12 cellular contexts compared by ENCODE assay signal in the genomic region with DNA sequence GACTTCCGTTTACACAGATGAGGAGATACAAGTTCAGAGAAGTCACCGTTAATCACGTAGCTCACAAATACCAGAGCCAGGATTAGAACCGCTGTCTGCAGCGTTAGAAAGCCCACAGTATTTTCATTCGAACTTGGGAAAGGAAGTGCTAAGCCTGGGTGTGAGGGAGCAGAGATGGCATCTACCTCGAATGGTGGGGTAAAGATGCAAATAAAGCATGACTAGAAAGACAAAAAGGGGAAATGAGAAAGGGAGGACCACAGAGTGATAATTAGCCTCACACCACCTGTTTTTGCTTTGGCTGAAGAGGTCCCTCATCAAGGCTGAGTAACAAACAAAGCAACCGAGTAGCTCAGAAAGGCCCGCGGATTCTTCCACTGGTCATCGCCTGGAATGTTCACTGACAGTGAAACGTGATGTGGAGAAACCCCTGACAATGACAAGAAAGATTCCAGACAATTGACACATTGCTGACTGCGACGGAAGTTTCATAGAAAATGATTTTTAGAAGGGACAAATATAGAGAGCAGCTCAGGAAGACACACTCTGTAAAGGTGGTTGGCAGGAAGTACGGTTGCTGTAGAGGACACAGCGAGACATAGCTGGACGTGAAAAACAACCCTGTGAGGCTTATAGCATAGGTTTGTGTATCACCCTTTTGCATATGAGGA. TPM values are rescaled to one million over a fixed set of nuclear protein-coding genes. Genes with fewer than 3 reads are reported as not detected.
A peak's percentile ranks its signal among the peaks of the same experiment; 100 is the strongest.
DNase-seq lines count a peak whose midpoint lies in the region; ATAC-seq and TF ChIP-seq lines count a peak whose summit lies in the region.
"Had no signal": no experiment of that assay in that cellular context is flagged by ENCODE, and none has a peak within 500 bp of the region (broad histone marks: within the 10 kb centered on the region; RNA-seq: fewer than 3 reads in every experiment).

No MANE protein-coding gene starts in this region.

- H3K36me3 Mint-ChIP-seq in activated CD4-positive, alpha-beta T cell treated with anti-CD3 and anti-CD28 coated beads, Interleukin-2, amount 10 ng/mL, durations not matched to agents 7 days and 5 days (ENCODE audit: low read depth): no peaks in the 10 kb centered on the region

- peaks cover 52% of the 10 kb centered on the region for H3K4me1 ChIP-seq in SJSA1 (replicated peaks)

- ATAC-seq in GM19452 (IDR thresholded peaks at IDR 0.05; ENCODE audit: unreplicated experiment) (peak; percentile 78), HG03103 (IDR thresholded peaks at IDR 0.05; ENCODE audit: low read depth, unreplicated experiment) (peak; percentile 83)

- peak overlapping the region; percentile 50 for H3K27ac ChIP-seq in SJSA1
- H3K27ac ChIP-seq: BLaER1 treated with 17β-estradiol and CSF1 and Interleukin-3, amounts not matched to agents 10 nM and 100 nM; left ventricle myocardium inferior had no signal

- H3K9me3 Mint-ChIP-seq in activated CD4-positive, alpha-beta T cell treated with anti-CD3 and anti-CD28 coated beads, Interleukin-2, amount 10 ng/mL, durations not matched to agents 7 days and 5 days: no peaks in the 10 kb centered on the region

- no peaks in the 10 kb centered on the region for H3K4me1 Mint-ChIP-seq in activated CD4-positive, alpha-beta T cell treated with anti-CD3 and anti-CD28 coated beads, Interleukin-2, amount 10 ng/mL, durations not matched to agents 7 days and 5 days

- H3K4me3 ChIP-seq in SJSA1: no peak overlapping the region
- H3K4me3 ChIP-seq: BLaER1 treated with 17β-estradiol and CSF1 and Interleukin-3, amounts not matched to agents 10 nM and 100 nM; left ventricle myocardium inferior had no signal

- H3K9me3 ChIP-seq in SJSA1 (replicated peaks): no peaks in the 10 kb centered on the region
- H3K9me3 ChIP-seq: BLaER1 treated with 17β-estradiol and CSF1 and Interleukin-3, amounts not matched to agents 10 nM and 100 nM; left ventricle myocardium inferior had no signal

- POLR2A ChIA-PET in GM10248 (lab: Yijun Ruan, JAX): interaction anchor here (1.2 kb wide), 1 partner anchor 12 kb away, joined by 3 read pairs; no protein-coding TSS in a partner anchor
- POLR2A ChIA-PET in activated CD4-positive, alpha-beta T cell treated with anti-CD3 and anti-CD28 coated beads, Interleukin-2, amount 10 ng/mL, durations not matched to agents 7 days and 5 days (lab: Charles Lee): no interaction called here

- H3K27me3 Mint-ChIP-seq in activated CD4-positive, alpha-beta T cell treated with anti-CD3 and anti-CD28 coated beads, Interleukin-2, amount 10 ng/mL, durations not matched to agents 7 days and 5 days: peaks cover 10% of the 10 kb centered on the region

- CTCF ChIA-PET in GM10248 (lab: Yijun Ruan, JAX): interaction anchor here (0.8 to 2.2 kb wide), 7 partner anchors 9 to 62 kb away, joined by 3 to 9 read pairs (median 4); partner anchors contain the start of gene SSPN
- CTCF ChIA-PET in activated CD4-positive, alpha-beta T cell treated with anti-CD3 and anti-CD28 coated beads, Interleukin-2, amount 10 ng/mL, durations not matched to agents 7 days and 5 days (lab: Charles Lee): no interaction called here

- no peak overlapping the region for H3K4me3 Mint-ChIP-seq in activated CD4-positive, alpha-beta T cell treated with anti-CD3 and anti-CD28 coated beads, Interleukin-2, amount 10 ng/mL, durations not matched to agents 7 days and 5 days

- DNase-seq in GM10248 (ENCODE audit: extremely low spot score) (peak; percentile 68), SJSA1 (ENCODE audit: low read depth in 1 of 2, low spot score in 2 of 2) (peak; percentile 48 to 57), NCI-H1417 (lab: John Stamatoyannopoulos, UW) (no peak), NCI-H2196 treated with DMSO at 0.1 percent for 48 hours (lab: John Stamatoyannopoulos, UW; ENCODE audit: unreplicated experiment) (no peak), foreskin melanocyte (no peak)
- DNase-seq in activated CD4-positive, alpha-beta T cell treated with anti-CD3 and anti-CD28 coated beads, Interleukin-2, amount 10 ng/mL, durations not matched to agents 7 days and 5 days: no peak
- DNase-seq: activated CD4-positive, alpha-beta T cell treated with anti-CD3 and anti-CD28 coated beads for 1 hour; Kasumi-1; left ventricle myocardium inferior had no signal

- H3K27me3 ChIP-seq in SJSA1 (replicated peaks): no peaks in the 10 kb centered on the region
- H3K27me3 ChIP-seq: BLaER1 treated with 17β-estradiol and CSF1 and Interleukin-3, amounts not matched to agents 10 nM and 100 nM had no signal

- TF ChIP-seq CTCF in GM10248 (IDR thresholded peaks at IDR 0.05; ENCODE audit: control extremely low read depth, extremely low read depth, low read depth, missing control alignments): no peak

- H3K27ac Mint-ChIP-seq in activated CD4-positive, alpha-beta T cell treated with anti-CD3 and anti-CD28 coated beads, Interleukin-2, amount 10 ng/mL, durations not matched to agents 7 days and 5 days: no peak overlapping the region

- H3K36me3 ChIP-seq in SJSA1: no peaks in the 10 kb centered on the region
- H3K36me3 ChIP-seq: BLaER1 treated with 17β-estradiol and CSF1 and Interleukin-3, amounts not matched to agents 10 nM and 100 nM; left ventricle myocardium inferior had no signal

RNA-seq across cellular contexts. Expression of gene BHLHE41, which starts 31.5 kb away (rescaled TPM):
- 36.1 and 69.1 TPM in 2 replicates for total RNA-seq in SJSA1 (2014; rRNA removed; shearing (Covaris generic))
- total RNA-seq in activated CD4-positive, alpha-beta T cell treated with anti-CD3 and anti-CD28 coated beads, Interleukin-2, amount 10 ng/mL, durations not matched to agents 7 days and 5 days: not detected

RNA-seq across cellular contexts. Expression of gene SSPN, which starts 39.0 kb away (rescaled TPM):
- 35.6 and 37.1 TPM in 2 replicates for total RNA-seq in SJSA1 (2014; rRNA removed; shearing (Covaris generic))
- total RNA-seq in activated CD4-positive, alpha-beta T cell treated with anti-CD3 and anti-CD28 coated beads, Interleukin-2, amount 10 ng/mL, durations not matched to agents 7 days and 5 days: not detected

Comparison
In these comparisons a context has a peak if more than half of its experiments do, and no peak if none do; other contexts are left out.
1. DNase-seq: peak in GM10248 (single experiment) and SJSA1 (2 of 2); none in NCI-H1417 (0 of 3), NCI-H2196 treated with DMSO at 0.1 percent for 48 hours (single experiment), foreskin melanocyte (single experiment) and activated CD4-positive, alpha-beta T cell treated with anti-CD3 and anti-CD28 coated beads, Interleukin-2, amount 10 ng/mL, durations not matched to agents 7 days and 5 days (single experiment).
2. RNA of gene BHLHE41, which starts 31.5 kb away (total RNA-seq): 36.1 to 69.1 TPM in SJSA1; not detected in activated CD4-positive, alpha-beta T cell treated with anti-CD3 and anti-CD28 coated beads, Interleukin-2, amount 10 ng/mL, durations not matched to agents 7 days and 5 days; every median in the first group is over 10 times any median in the second.
3. RNA of gene SSPN, which starts 39.0 kb away (total RNA-seq): 35.6 to 37.1 TPM in SJSA1; not detected in activated CD4-positive, alpha-beta T cell treated with anti-CD3 and anti-CD28 coated beads, Interleukin-2, amount 10 ng/mL, durations not matched to agents 7 days and 5 days; every median in the first group is over 10 times any median in the second.